In genomic region chr12:103757248-103757647, GRCh38 we compare ENCODE assay signal across 30 cellular contexts.
"Had no signal": no experiment of that assay in that cellular context is flagged by ENCODE, and none has a peak within 500 bp of the region (broad histone marks: within the 10 kb centered on the region; RNA-seq: fewer than 3 reads in every experiment).

No MANE protein-coding gene starts in this region.

- H3K36me3 ChIP-seq: neural progenitor cell, ovary, suprapubic skin, transverse colon, upper lobe of right lung, uterus had no signal

- DNase-seq: natural killer cell; occipital lobe; ovary; psoas muscle; right cardiac atrium; right lobe of liver; spleen; stimulated activated CD4-positive, alpha-beta T cell treated with anti-CD3 and anti-CD28 coated beads, Interleukin-12 subunit alpha, Interleukin-12 subunit beta, amount 100 ng/mL, for 4 hours; stimulated activated CD4-positive, alpha-beta T cell treated with anti-CD3 and anti-CD28 coated beads, Interleukin-1b, Interleukin-23, amount 100 ng/mL, for 48 hours; stimulated activated CD4-positive, alpha-beta T cell treated with anti-CD3 and anti-CD28 coated beads, Interleukin-4, amount 100 ng/mL, for 1 hour; stimulated activated CD4-positive, alpha-beta T cell treated with anti-CD3 and anti-CD28 coated beads, Interleukin-4, amount 100 ng/mL, for 4 hours; stimulated activated CD8-positive, alpha-beta memory T cell treated with anti-CD3 and anti-CD28 coated beads, Interleukin-4, amount 100 ng/mL, for 48 hours; stimulated activated naive CD4-positive, alpha-beta T cell; stimulated activated naive CD8-positive, alpha-beta T cell treated with anti-CD3 and anti-CD28 coated beads, Interleukin-15, amount 100 ng/mL, for 72 hours; stimulated activated naive CD8-positive, alpha-beta T cell treated with anti-CD3 and anti-CD28 coated beads, Interleukin-15, Interleukin-2, amounts not matched to agents 100 U/mL and 50 U/mL, for 24 hours; substantia nigra; testis; tibial artery; transverse colon; upper lobe of right lung; uterus had no signal

- H3K27ac Mint-ChIP-seq: natural killer cell; nephron; neural progenitor cell; progenitor cell of endocrine pancreas; stimulated activated memory B cell treated with anti-CD40 and anti-IgM and Interleukin-4, amounts not matched to agents 10 μg/mL and 1 μg/mL and 100 μg/mL, for 72 hours; stimulated activated naive CD8-positive, alpha-beta T cell treated with anti-CD3 and anti-CD28 coated beads, Interleukin-15, amount 100 ng/mL, for 72 hours; type B pancreatic cell had no signal

- H3K4me3 Mint-ChIP-seq: natural killer cell; nephron; neural progenitor cell; stimulated activated memory B cell treated with anti-CD40 and anti-IgM and Interleukin-4, amounts not matched to agents 10 μg/mL and 1 μg/mL and 100 μg/mL, for 72 hours; stimulated activated naive CD8-positive, alpha-beta T cell treated with anti-CD3 and anti-CD28 coated beads, Interleukin-15, amount 100 ng/mL, for 72 hours; type B pancreatic cell had no signal

- H3K27ac ChIP-seq: neural progenitor cell, ovary, parathyroid adenoma, psoas muscle, right lobe of liver, skin epidermis, spleen, suprapubic skin, testis, tibial artery, transverse colon, upper lobe of right lung, uterus had no signal

- H3K27me3 Mint-ChIP-seq: progenitor cell of endocrine pancreas; stimulated activated memory B cell treated with anti-CD40 and anti-IgM and Interleukin-4, amounts not matched to agents 10 μg/mL and 1 μg/mL and 100 μg/mL, for 72 hours; type B pancreatic cell had no signal

- H3K27me3 ChIP-seq: neural progenitor cell, ovary, right lobe of liver, spleen, suprapubic skin, testis, tibial artery, transverse colon, upper lobe of right lung, uterus had no signal

- ATAC-seq: natural killer cell; right cardiac atrium; right lobe of liver; stimulated activated memory B cell treated with anti-CD40 and anti-IgM and Interleukin-4, amounts not matched to agents 10 μg/mL and 1 μg/mL and 100 μg/mL, for 72 hours; stimulated activated naive CD8-positive, alpha-beta T cell treated with anti-CD3 and anti-CD28 coated beads, Interleukin-15, amount 100 ng/mL, for 72 hours; stimulated activated naive CD8-positive, alpha-beta T cell treated with anti-CD3 and anti-CD28 coated beads, Interleukin-15, Interleukin-2, amounts not matched to agents 100 U/mL and 50 U/mL, for 24 hours; upper lobe of right lung had no signal

- H3K9me3 ChIP-seq: ovary, psoas muscle, right lobe of liver, spleen, suprapubic skin, testis, tibial artery, transverse colon, upper lobe of right lung, uterus had no signal

- H2AFZ ChIP-seq: neural progenitor cell, parathyroid adenoma had no signal

- H3K4me3 ChIP-seq: neural progenitor cell, ovary, psoas muscle, right lobe of liver, skin epidermis, smooth muscle cell, spleen, suprapubic skin, testis, tibial artery, transverse colon, upper lobe of right lung, uterus had no signal

- H3K9me3 Mint-ChIP-seq: natural killer cell; nephron; neural progenitor cell; stimulated activated memory B cell treated with anti-CD40 and anti-IgM and Interleukin-4, amounts not matched to agents 10 μg/mL and 1 μg/mL and 100 μg/mL, for 72 hours; stimulated activated naive CD8-positive, alpha-beta T cell treated with anti-CD3 and anti-CD28 coated beads, Interleukin-15, amount 100 ng/mL, for 72 hours; type B pancreatic cell had no signal

- H3K4me1 Mint-ChIP-seq: natural killer cell; nephron; neural progenitor cell; stimulated activated memory B cell treated with anti-CD40 and anti-IgM and Interleukin-4, amounts not matched to agents 10 μg/mL and 1 μg/mL and 100 μg/mL, for 72 hours; stimulated activated naive CD8-positive, alpha-beta T cell treated with anti-CD3 and anti-CD28 coated beads, Interleukin-15, amount 100 ng/mL, for 72 hours had no signal

- H3K9ac ChIP-seq: neural progenitor cell, parathyroid adenoma had no signal

- H3K4me1 ChIP-seq: neural progenitor cell, parathyroid adenoma, right lobe of liver, spleen, suprapubic skin, testis, transverse colon, upper lobe of right lung, uterus had no signal

- H3K79me2 ChIP-seq: parathyroid adenoma had no signal

- H3K36me3 Mint-ChIP-seq: natural killer cell, neural progenitor cell, type B pancreatic cell had no signal

- H3K4me2 ChIP-seq: neural progenitor cell, smooth muscle cell had no signal
